ENCODE assay signal across 2 cellular contexts in the genomic region with DNA sequence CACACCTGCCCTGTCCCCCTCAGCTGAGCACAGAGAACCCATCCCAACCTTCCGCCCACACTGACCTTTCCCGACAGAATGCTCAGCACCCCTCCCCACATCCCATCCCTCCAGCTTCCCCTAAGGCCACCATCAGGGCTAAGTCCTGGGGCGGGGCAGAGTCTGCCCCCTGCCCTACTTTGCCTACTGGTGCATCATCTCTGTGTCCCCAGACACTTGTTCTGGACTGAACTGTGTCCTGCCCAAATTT.
TF ChIP-seq lines count a peak whose summit lies in the region.

No MANE protein-coding gene starts in this region.

TF ChIP-seq in SK-N-SH, 30 proteins besides CTCF, POLR2A, EP300 and RAD21 (continued from another document):
- TF ChIP-seq RXRA (IDR thresholded peaks at IDR 0.05; ENCODE audit: borderline replicate concordance, low read depth) (no peak), TEAD4 (IDR thresholded peaks at IDR 0.05; ENCODE audit: borderline replicate concordance, insufficient read depth) (no peak), FOXJ3 (CRISPR knock-in tag; IDR thresholded peaks at IDR 0.05) (no peak), SIN3A (IDR thresholded peaks at IDR 0.05; ENCODE audit: borderline replicate concordance, low read depth, low read length) (no peak), JUND (IDR thresholded peaks at IDR 0.05) (no peak), YY1 (IDR thresholded peaks at IDR 0.05; ENCODE audit: low read depth) (no peak), GABPA (IDR thresholded peaks at IDR 0.05; ENCODE audit: low read depth) (no peak), IRF3 (IDR thresholded peaks at IDR 0.05; ENCODE audit: low read depth, low read length) (no peak), NFIC (IDR thresholded peaks at IDR 0.05; ENCODE audit: borderline replicate concordance) (no peak)
- TF ChIP-seq, protein P1, sequence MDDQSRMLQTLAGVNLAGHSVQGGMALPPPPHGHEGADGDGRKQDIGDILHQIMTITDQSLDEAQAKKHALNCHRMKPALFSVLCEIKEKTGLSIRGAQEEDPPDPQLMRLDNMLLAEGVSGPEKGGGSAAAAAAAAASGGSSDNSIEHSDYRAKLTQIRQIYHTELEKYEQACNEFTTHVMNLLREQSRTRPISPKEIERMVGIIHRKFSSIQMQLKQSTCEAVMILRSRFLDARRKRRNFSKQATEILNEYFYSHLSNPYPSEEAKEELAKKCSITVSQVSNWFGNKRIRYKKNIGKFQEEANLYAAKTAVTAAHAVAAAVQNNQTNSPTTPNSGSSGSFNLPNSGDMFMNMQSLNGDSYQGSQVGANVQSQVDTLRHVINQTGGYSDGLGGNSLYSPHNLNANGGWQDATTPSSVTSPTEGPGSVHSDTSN (IDR thresholded peaks at IDR 0.05), result no peak

TF ChIP-seq in SK-N-SH treated with all-trans-retinoic acid at 6 μM for 48 hours, 23 proteins besides CTCF, POLR2A, EP300 and RAD21 (continued from another document):
- TF ChIP-seq POU6F1 (CRISPR knock-in tag; IDR thresholded peaks at IDR 0.05; ENCODE audit: borderline replicate concordance, low read depth) (no peak), RARB (CRISPR knock-in tag; IDR thresholded peaks at IDR 0.05) (no peak), PPARA (CRISPR knock-in tag; IDR thresholded peaks at IDR 0.05; ENCODE audit: borderline replicate concordance) (no peak), ZNF565 (CRISPR knock-in tag; conservative IDR thresholded peaks at IDR 0.05; ENCODE audit: low read depth) (no peak), ZFP3 (CRISPR knock-in tag; IDR thresholded peaks at IDR 0.05) (no peak), TCF4 (CRISPR knock-in tag; IDR thresholded peaks at IDR 0.05; ENCODE audit: borderline replicate concordance) (no peak), SNAI2 (CRISPR knock-in tag; IDR thresholded peaks at IDR 0.05) (no peak), CSDC2 (CRISPR knock-in tag; IDR thresholded peaks at IDR 0.05) (no peak), ISL1 (CRISPR knock-in tag; IDR thresholded peaks at IDR 0.05) (no peak), ESRRG (CRISPR knock-in tag; IDR thresholded peaks at IDR 0.05) (no peak), ZC3H10 (CRISPR knock-in tag; IDR thresholded peaks at IDR 0.05) (no peak)
